Comparison of ENCODE assay signal across 1 cellular context in genomic region chrX:155147625-155148024, GRCh38.
TF ChIP-seq lines count a peak whose summit lies in the region.
"Not testable (repeated sequence)": the region's sequence is repeated elsewhere in the genome, so short reads cannot be mapped to it uniquely, and the experiment has no call there.

No MANE protein-coding gene starts in this region.

TF ChIP-seq in K562, 482 proteins besides CTCF, POLR2A, EP300 and RAD21 (continued from another document):
- TF ChIP-seq PKNOX1 (IDR thresholded peaks at IDR 0.05) (peak; percentile 92), PBX2 (tag; conservative IDR thresholded peaks at IDR 0.05; ENCODE audit: low read depth) (peak; percentile 95), ATF1 (tag; IDR thresholded peaks at IDR 0.05) (0 out of 2 replicates have a peak, but pooled peaks have one; percentile 12), CC2D1A (IDR thresholded peaks at IDR 0.05) (peak; percentile 57; the same call in 1 of the 2 replicates), ZNF766 (CRISPR knock-in tag; conservative IDR thresholded peaks at IDR 0.05) (0 out of 2 replicates have a peak, but pooled peaks have one; percentile 21), ZBTB5 (IDR thresholded peaks at IDR 0.05) (peak; percentile 70; the same call in 1 of the 2 replicates), DPF2 (IDR thresholded peaks at IDR 0.05) (0 out of 2 replicates have a peak, but pooled peaks have one; percentile 35), ARID1B (IDR thresholded peaks at IDR 0.05) (peak; percentile 51)
- TF ChIP-seq PBX2 (CRISPR knock-in tag; IDR thresholded peaks at IDR 0.05; ENCODE audit: low read depth); ATF1 (CRISPR knock-in tag; IDR thresholded peaks at IDR 0.05): not testable (repeated sequence)
